In genomic region chr12:108517288-108518100, GRCh38 we compare ENCODE assay signal across 1 cellular context.
TF ChIP-seq lines count a peak whose summit lies in the region.

No MANE protein-coding gene starts in this region.

TF ChIP-seq in HEK293T, 16 proteins besides CTCF, POLR2A, EP300 and RAD21:
- TF ChIP-seq BHLHE40 (IDR thresholded peaks at IDR 0.05; ENCODE audit: borderline replicate concordance) (no peak), HDGF (IDR thresholded peaks at IDR 0.05; ENCODE audit: borderline replicate concordance) (no peak), NFRKB (IDR thresholded peaks at IDR 0.05) (no peak), L3MBTL2 (conservative IDR thresholded peaks at IDR 0.05) (no peak), FOXK2 (IDR thresholded peaks at IDR 0.05) (no peak), ELF4 (IDR thresholded peaks at IDR 0.05) (no peak), SUZ12 (IDR thresholded peaks at IDR 0.05) (no peak), ZNF384 (IDR thresholded peaks at IDR 0.05) (no peak), TARDBP (IDR thresholded peaks at IDR 0.05) (no peak), FOXM1 (IDR thresholded peaks at IDR 0.05; ENCODE audit: borderline replicate concordance) (no peak), LEF1 (IDR thresholded peaks at IDR 0.05; ENCODE audit: borderline replicate concordance) (no peak), FOXA1 (IDR thresholded peaks at IDR 0.05) (no peak), ARNT (IDR thresholded peaks at IDR 0.05) (no peak), PKNOX1 (IDR thresholded peaks at IDR 0.05) (no peak)
